ENCODE assay signal across 1 cellular context in genomic region chr1:68254667-68255226, GRCh38.
TF ChIP-seq lines count a peak whose summit lies in the region.

No MANE protein-coding gene starts in this region.

TF ChIP-seq in IMR-90, 13 proteins besides CTCF, POLR2A, EP300 and RAD21:
- no peak for TF ChIP-seq ELK1 (IDR thresholded peaks at IDR 0.05; ENCODE audit: borderline replicate concordance, low read depth, low read length)
- TF ChIP-seq, protein P1, sequence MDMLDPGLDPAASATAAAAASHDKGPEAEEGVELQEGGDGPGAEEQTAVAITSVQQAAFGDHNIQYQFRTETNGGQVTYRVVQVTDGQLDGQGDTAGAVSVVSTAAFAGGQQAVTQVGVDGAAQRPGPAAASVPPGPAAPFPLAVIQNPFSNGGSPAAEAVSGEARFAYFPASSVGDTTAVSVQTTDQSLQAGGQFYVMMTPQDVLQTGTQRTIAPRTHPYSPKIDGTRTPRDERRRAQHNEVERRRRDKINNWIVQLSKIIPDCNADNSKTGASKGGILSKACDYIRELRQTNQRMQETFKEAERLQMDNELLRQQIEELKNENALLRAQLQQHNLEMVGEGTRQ (IDR thresholded peaks at IDR 0.05; ENCODE audit: low read depth, low read length) = no peak
- TF ChIP-seq CHD1 (IDR thresholded peaks at IDR 0.05; ENCODE audit: low read depth, low read length) = no peak
- TF ChIP-seq FOS (IDR thresholded peaks at IDR 0.05; ENCODE audit: low read depth, low read length) = no peak
- no peak for TF ChIP-seq BHLHE40 (IDR thresholded peaks at IDR 0.05; ENCODE audit: low read depth, low read length)
- no peak for TF ChIP-seq NFE2L2 (IDR thresholded peaks at IDR 0.05; ENCODE audit: low read depth, low read length)
- TF ChIP-seq MXI1 (IDR thresholded peaks at IDR 0.05; ENCODE audit: borderline replicate concordance, low read depth, low read length) = no peak
- no peak for TF ChIP-seq MAFK (IDR thresholded peaks at IDR 0.05; ENCODE audit: low read depth, low read length)
- TF ChIP-seq CEBPB (IDR thresholded peaks at IDR 0.05; ENCODE audit: low read depth, low read length) = no peak
- no peak for TF ChIP-seq RCOR1 (IDR thresholded peaks at IDR 0.05; ENCODE audit: insufficient replicate concordance, low read length)
- no peak for TF ChIP-seq SMC3 (IDR thresholded peaks at IDR 0.05; ENCODE audit: low read depth, low read length)
